ENCODE assay signal across 9 cellular contexts in the genomic region with DNA sequence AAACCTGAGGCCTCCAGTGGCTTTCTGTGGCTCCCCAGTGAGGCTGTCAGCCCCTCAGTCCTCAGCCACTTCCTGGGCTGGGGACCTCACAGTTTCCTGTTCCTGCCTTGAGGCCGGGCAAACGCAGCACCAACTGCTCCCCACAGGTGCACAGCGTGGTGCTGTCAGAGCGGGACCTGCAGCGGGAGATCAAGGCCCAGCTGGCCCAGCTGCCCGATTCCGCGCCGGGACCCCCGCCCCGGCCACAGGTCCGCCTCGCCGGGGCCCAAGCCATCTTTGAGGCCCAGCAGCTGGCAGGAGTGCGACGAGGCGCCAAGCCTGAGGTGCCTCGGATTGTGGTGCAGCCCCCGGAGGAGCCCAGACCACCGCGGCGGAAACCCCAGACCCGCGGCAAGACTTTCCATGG. TPM values are rescaled to one million over a fixed set of nuclear protein-coding genes. Genes with fewer than 3 reads are reported as not detected.
DNase-seq lines count a peak whose midpoint lies in the region; ATAC-seq, FAIRE-seq and TF ChIP-seq lines count a peak whose summit lies in the region.
"Had no signal": no experiment of that assay in that cellular context is flagged by ENCODE, and none has a peak within 500 bp of the region (broad histone marks: within the 10 kb centered on the region; RNA-seq: fewer than 3 reads in every experiment).

No MANE protein-coding gene starts in this region.

- H2AFZ ChIP-seq in GM12878 (ENCODE audit: control insufficient read depth, low read depth, low read length) (peak overlapping the region; percentile 26; the same call in 1 of the 2 replicates), mammary epithelial cell (ENCODE audit: low read depth, low read length) (no peak overlapping the region)

- H3K4me2 ChIP-seq in GM12878 (ENCODE audit: control insufficient read depth, insufficient read depth) (peak overlapping the region; percentile 93), mammary epithelial cell (ENCODE audit: insufficient read depth, low read depth, low read length) (no peak overlapping the region)

- H3K4me3 ChIP-seq in Peyer's patch (peak overlapping the region; percentile 10 to 39 (median 32)), GM12878 (peak overlapping the region; percentile 48; the same call in 1 of the 2 replicates), foreskin fibroblast (ENCODE audit: low read depth in 1 of 2, low read length in 2 of 2) (no peak overlapping the region), mammary epithelial cell (replicated peaks in 1 of 3; ENCODE audit: insufficient read depth in 1 of 3, low read depth in 2 of 3, low read length in 3 of 3) (no peak overlapping the region)
- H3K4me3 ChIP-seq: thyroid gland had no signal

- RAD21 ChIA-PET in GM12878 (lab: Charles Lee; ENCODE audit: unreplicated experiment): interaction anchor here (0.7 to 2.6 kb wide), 4 partner anchors 28 to 76 kb away, joined by 3 to 18 read pairs (median 3); a partner anchor contains a TSS

- DNase-seq in Peyer's patch (peak in 2 of 3 donors; percentile 93 to 94), GM12878 (ENCODE audit: low read depth, low spot score) (no peak), D341Med (ENCODE audit: low spot score) (no peak), foreskin fibroblast (no peak), mammary epithelial cell (no peak), NCI-H1436 (lab: John Stamatoyannopoulos, UW) (no peak)
- DNase-seq in stimulated activated naive CD8-positive, alpha-beta T cell treated with anti-CD3 and anti-CD28 coated beads, Interleukin-15, amount 100 ng/mL, for 72 hours: peak; percentile 78 to 87

- TF ChIP-seq EP300 in GM12878 (IDR thresholded peaks at IDR 0.05; ENCODE audit: borderline replicate concordance in 1 of 2, control insufficient read depth in 1 of 2, low read depth in 2 of 2, low read length in 2 of 2): no peak; a peak in 1 of 4 replicates

- no peak for TF ChIP-seq CTCF in Peyer's patch (IDR thresholded peaks at IDR 0.05)
- no peak for TF ChIP-seq CTCF in GM12878 (IDR thresholded peaks at IDR 0.05 in 2 of 3, conservative IDR thresholded peaks at IDR 0.05 in 1 of 3; ENCODE audit: control insufficient read depth in 2 of 3, extremely low read depth in 1 of 3, insufficient read depth in 1 of 3, low read depth in 3 of 3, low read length in 3 of 3)
- no peak for TF ChIP-seq CTCF in foreskin fibroblast (IDR thresholded peaks at IDR 0.05; ENCODE audit: low read depth, low read length)
- no peak for TF ChIP-seq CTCF in mammary epithelial cell (conservative IDR thresholded peaks at IDR 0.05 in 1 of 2, IDR thresholded peaks at IDR 0.05 in 1 of 2; ENCODE audit: extremely low read depth in 1 of 2, insufficient read depth in 1 of 2, low read depth in 1 of 2, low read length in 2 of 2)

- TF ChIP-seq POLR2A in Peyer's patch (IDR thresholded peaks at IDR 0.05) (no peak), GM12878 (IDR thresholded peaks at IDR 0.05; ENCODE audit: low read depth, low read length) (peak; percentile 83)

- BruUV-seq in GM12878 (replicated peaks; lab: Mats Ljungman, UMichigan) (no TSS peak), mammary epithelial cell (replicated peaks; lab: Mats Ljungman, UMichigan) (no TSS peak)

- H3K4me1 ChIP-seq in Peyer's patch (peaks cover 0 to 61% (median 40%) of the 10 kb centered on the region in 4 donors), GM12878 (ENCODE audit: control insufficient read depth, insufficient read depth, low read length) (peaks cover 61% of the 10 kb centered on the region), mammary epithelial cell (ENCODE audit: insufficient read depth, low read length) (peaks cover 6% of the 10 kb centered on the region)

- H3K36me3 ChIP-seq in Peyer's patch (no peaks in the 10 kb centered on the region), GM12878 (ENCODE audit: control insufficient read depth in 2 of 2, insufficient read depth in 2 of 2, low read length in 1 of 2) (no peaks in the 10 kb centered on the region), mammary epithelial cell (ENCODE audit: insufficient read depth, low read length) (no peaks in the 10 kb centered on the region)
- H3K36me3 ChIP-seq: thyroid gland had no signal

- in situ Hi-C loops in GM12878 (cut with MboI): no loop called here
- in situ Hi-C loops in mammary epithelial cell (cut with MboI; ENCODE audit: low sequenced_read_pairs in 2 of 2): no loop called here

- H3K27ac ChIP-seq in Peyer's patch: peak overlapping the region; percentile 68 to 91 (median 82)
- peak overlapping the region; percentile 84 for H3K27ac ChIP-seq in GM12878 (ENCODE audit: control insufficient read depth, insufficient read depth)
- no peak overlapping the region for H3K27ac ChIP-seq in mammary epithelial cell (ENCODE audit: insufficient read depth, low read depth, low read length)
- H3K27ac ChIP-seq: thyroid gland had no signal

- H3K9me3 ChIP-seq in Peyer's patch (no peaks in the 10 kb centered on the region), GM12878 (replicated peaks; ENCODE audit: control insufficient read depth, insufficient read depth, low read length) (no peaks in the 10 kb centered on the region), mammary epithelial cell (replicated peaks; ENCODE audit: insufficient read depth, low read length) (no peaks in the 10 kb centered on the region)
- H3K9me3 ChIP-seq: thyroid gland had no signal

- H3K27me3 Mint-ChIP-seq in stimulated activated naive CD8-positive, alpha-beta T cell treated with anti-CD3 and anti-CD28 coated beads, Interleukin-15, amount 100 ng/mL, for 72 hours: no peaks in the 10 kb centered on the region

- WGBS in GM12878 (ENCODE audit: insufficient coverage, insufficient replicate concordance, low lambda C conversion rate, missing lambda C conversion rate): 2% methylated on average over 23 of the region's 24 CpGs
- WGBS in mammary epithelial cell (ENCODE audit: low coverage, missing lambda C conversion rate): 98% methylated on average over 8 of the region's 24 CpGs

- H3K27ac Mint-ChIP-seq in stimulated activated naive CD8-positive, alpha-beta T cell treated with anti-CD3 and anti-CD28 coated beads, Interleukin-15, amount 100 ng/mL, for 72 hours: peak overlapping the region in 1 of 2 donors; percentile 84

- peaks cover 90% of the 10 kb centered on the region for H3K4me1 Mint-ChIP-seq in stimulated activated naive CD8-positive, alpha-beta T cell treated with anti-CD3 and anti-CD28 coated beads, Interleukin-15, amount 100 ng/mL, for 72 hours

- CTCF ChIA-PET in GM12878 (lab: Yijun Ruan, JAX) (interaction anchor here (0.6 to 1.6 kb wide), 5 partner anchors 8 to 30 kb away, joined by 3 to 6 read pairs (median 3); no protein-coding TSS in a partner anchor), mammary epithelial cell (lab: Charles Lee; ENCODE audit: low non-redundant PET) (no interaction called here)

- H3K79me2 ChIP-seq in GM12878 (ENCODE audit: control insufficient read depth, insufficient read depth, low read length) (peaks cover 18% of the 10 kb centered on the region), mammary epithelial cell (ENCODE audit: insufficient read depth, low read length) (no peaks in the 10 kb centered on the region)

- intact Hi-C loops in GM12878 (cut with micrococcal nuclease; ENCODE audit: unreplicated experiment): no loop called here
- intact Hi-C loops in mammary epithelial cell (cut with micrococcal nuclease): no loop called here

- ATAC-seq in GM19397 (IDR thresholded peaks at IDR 0.05; ENCODE audit: unreplicated experiment) (peak; percentile 59), GM12878 (peak; percentile 77)
- peak; percentile 83 for ATAC-seq in stimulated activated naive CD8-positive, alpha-beta T cell treated with anti-CD3 and anti-CD28 coated beads, Interleukin-15, amount 100 ng/mL, for 72 hours

- POLR2A ChIA-PET in GM12878 (lab: Charles Lee): interaction anchor here (0.6 to 3.0 kb wide), 7 partner anchors 9 to 76 kb away, joined by 4 to 12 read pairs (median 6); a partner anchor contains a TSS

- no peaks in the 10 kb centered on the region for H3K9me3 Mint-ChIP-seq in stimulated activated naive CD8-positive, alpha-beta T cell treated with anti-CD3 and anti-CD28 coated beads, Interleukin-15, amount 100 ng/mL, for 72 hours

- peak overlapping the region; percentile 95 to 98 for H3K4me3 Mint-ChIP-seq in stimulated activated naive CD8-positive, alpha-beta T cell treated with anti-CD3 and anti-CD28 coated beads, Interleukin-15, amount 100 ng/mL, for 72 hours

- TF ChIP-seq RAD21 in GM12878 (IDR thresholded peaks at IDR 0.05; ENCODE audit: insufficient read depth, low read depth, low read length): no peak

- dilution Hi-C loops in mammary epithelial cell (cut with HindIII; ENCODE audit: low sequenced_read_pairs): no loop called here

- H3K27me3 ChIP-seq in Peyer's patch (no peaks in the 10 kb centered on the region), GM12878 (replicated peaks in 1 of 2; ENCODE audit: control insufficient read depth in 2 of 2, insufficient read depth in 2 of 2, low read length in 1 of 2) (no peaks in the 10 kb centered on the region), mammary epithelial cell (ENCODE audit: insufficient read depth, low read length) (no peaks in the 10 kb centered on the region)
- H3K27me3 ChIP-seq: thyroid gland had no signal

- SMC1A ChIA-PET in GM12878 (lab: Charles Lee; ENCODE audit: uncharacterized antibody, unreplicated experiment): interaction anchor here (1.3 to 3.1 kb wide), 2 partner anchors 28 to 60 kb away, joined by 3 to 11 read pairs; a partner anchor contains a TSS

- H4K20me1 ChIP-seq in GM12878 (ENCODE audit: control insufficient read depth, insufficient read depth) (no peaks in the 10 kb centered on the region), mammary epithelial cell (ENCODE audit: insufficient read depth, low read length) (no peaks in the 10 kb centered on the region)

- H3K9ac ChIP-seq in GM12878 (ENCODE audit: control insufficient read depth, insufficient read depth, low read length) (peak overlapping the region; percentile 77), mammary epithelial cell (ENCODE audit: insufficient read depth, low read length) (no peak overlapping the region)

- FAIRE-seq in GM12878 (lab: Jason Lieb, UNC): peak; percentile 92

RNA-seq across cellular contexts. Expression of a gene that starts 5.4 kb away (rescaled TPM):
- total RNA-seq in Peyer's patch (10 to 100 TPM in 2 of 4 donors, 1 to 10 TPM in 2; 5.6 to 53.6 (median 9.3) TPM), GM12878 (2014; rRNA removed) (52.0 and 60.0 TPM in 2 replicates), GM12878 (2014; rRNA removed; fragmentation: Illumina TruSeq; extraction: Trizol) (18.4 and 19.5 TPM in 2 replicates), GM12878 (2021) (77.4 and 80.7 TPM in 2 replicates), mammary epithelial cell (under 1 TPM in 1 of 2 donors, not detected in 1; 0.17 TPM)
- total RNA-seq in GM12878 (2013; cell fraction: nucleolus; rRNA removed): 59.5 and 60.3 TPM in 2 replicates
- 12.8 TPM for polyA plus RNA-seq in GM12878 (2011; ENCODE audit: low read depth)
- polyA plus RNA-seq in GM12878 (2011; rRNA removed) (9.6 and 15.4 TPM in 2 replicates), GM12878 (2014; fragmentation: Illumina TruSeq; extraction: Trizol) (3.4 and 13.5 TPM in 2 replicates), GM12878 (2014; fragmentation: Nextera tagmentation; extraction: Ambion mirVana) (1 to 10 TPM; 1.1 to 6.6 TPM), GM12878 (2014; rRNA removed) (83.4 and 85.3 TPM in 2 replicates), GM12878 (2016; fragmentation: Nextera tagmentation; extraction: Ambion mirVana) (10 to 100 TPM; 61.8 to 73.3 TPM), mammary epithelial cell (not detected)
- polyA plus RNA-seq in GM12878 (2011; cell fraction: cytosol; rRNA removed): 27.2 and 41.2 TPM in 2 replicates
- 200 and 210 TPM in 2 replicates for polyA plus RNA-seq in GM12878 (2011; cell fraction: nucleus; rRNA removed)
- 48.1 and 51.7 TPM in 2 replicates for polyA plus RNA-seq in GM12878 (2012)
- polyA minus RNA-seq in GM12878 (2011; rRNA and poly(A)+ RNA removed): 8.1 and 20.2 TPM in 2 replicates
- polyA minus RNA-seq in GM12878 (2011; cell fraction: cytosol; rRNA and poly(A)+ RNA removed): 9.6 and 12.3 TPM in 2 replicates
- 26.1 and 33.3 TPM in 2 replicates for polyA minus RNA-seq in GM12878 (2011; cell fraction: nucleus; rRNA and poly(A)+ RNA removed)
- polyA minus RNA-seq in mammary epithelial cell: not detected

RNA-seq across cellular contexts. Expression of a gene that starts 6.2 kb away (rescaled TPM):
- total RNA-seq in Peyer's patch (1 to 10 TPM in 1 of 4 donors, under 1 TPM in 2, not detected in 1; 0.54 to 1.2 (median 0.83) TPM), GM12878 (2014; rRNA removed) (0.11 TPM in 2 replicates), GM12878 (2014; rRNA removed; fragmentation: Illumina TruSeq; extraction: Trizol) (0.04 TPM in 1 of 2 replicates, not detected in the other), GM12878 (2021) (0.10 and 0.19 TPM in 2 replicates), mammary epithelial cell (under 1 TPM; 0.12 to 0.33 TPM)
- 0.15 and 0.22 TPM in 2 replicates for total RNA-seq in GM12878 (2013; cell fraction: nucleolus; rRNA removed)
- 0.18 TPM for polyA plus RNA-seq in GM12878 (2011; ENCODE audit: low read depth)
- polyA plus RNA-seq in GM12878 (2011; rRNA removed) (not detected in 2 replicates), GM12878 (2014; fragmentation: Illumina TruSeq; extraction: Trizol) (0.10 TPM in 1 of 2 replicates, not detected in the other), GM12878 (2014; fragmentation: Nextera tagmentation; extraction: Ambion mirVana) (under 1 TPM in 1 of 2 experiments, not detected in 1; 0.02 TPM), GM12878 (2014; rRNA removed) (0.14 and 0.25 TPM in 2 replicates), GM12878 (2016; fragmentation: Nextera tagmentation; extraction: Ambion mirVana) (under 1 TPM in 1 of 2 experiments, not detected in 1; 0.09 TPM), mammary epithelial cell (0.03 TPM)
- 0.01 TPM in 1 of 2 replicates, not detected in the other for polyA plus RNA-seq in GM12878 (2011; cell fraction: cytosol; rRNA removed)
- polyA plus RNA-seq in GM12878 (2011; cell fraction: nucleus; rRNA removed): 0.07 and 0.13 TPM in 2 replicates
- polyA plus RNA-seq in GM12878 (2012): 0.27 and 0.31 TPM in 2 replicates
- polyA minus RNA-seq in GM12878 (2011; rRNA and poly(A)+ RNA removed): not detected in 2 replicates
- polyA minus RNA-seq in GM12878 (2011; cell fraction: cytosol; rRNA and poly(A)+ RNA removed): not detected in 2 replicates
- polyA minus RNA-seq in GM12878 (2011; cell fraction: nucleus; rRNA and poly(A)+ RNA removed): 0.12 TPM in 1 of 2 replicates, not detected in the other
- polyA minus RNA-seq in mammary epithelial cell: not detected

RNA-seq across cellular contexts. Expression of a gene that starts 7.6 kb away (rescaled TPM):
- 100 to 1,000 TPM; 156 to 213 (median 177) TPM for total RNA-seq in Peyer's patch
- 38.1 and 44.1 TPM in 2 replicates for total RNA-seq in GM12878 (2013; cell fraction: nucleolus; rRNA removed)
- 342 and 371 TPM in 2 replicates for total RNA-seq in GM12878 (2014; rRNA removed)
- 170 and 176 TPM in 2 replicates for total RNA-seq in GM12878 (2014; rRNA removed; fragmentation: Illumina TruSeq; extraction: Trizol)
- total RNA-seq in GM12878 (2021): 265 and 269 TPM in 2 replicates
- polyA plus RNA-seq in GM12878 (2011; ENCODE audit: low read depth): 75.3 TPM
- 86.0 and 211 TPM in 2 replicates for polyA plus RNA-seq in GM12878 (2011; rRNA removed)
- 440 and 506 TPM in 2 replicates for polyA plus RNA-seq in GM12878 (2011; cell fraction: cytosol; rRNA removed)
- polyA plus RNA-seq in GM12878 (2011; cell fraction: nucleus; rRNA removed): 220 and 242 TPM in 2 replicates
- polyA plus RNA-seq in GM12878 (2012): 174 and 181 TPM in 2 replicates
- 128 and 202 TPM in 2 replicates for polyA plus RNA-seq in GM12878 (2014; fragmentation: Illumina TruSeq; extraction: Trizol)
- polyA plus RNA-seq in GM12878 (2014; fragmentation: Nextera tagmentation; extraction: Ambion mirVana): 10 to 100 TPM; 26.4 to 41.7 TPM
- polyA plus RNA-seq in GM12878 (2014; rRNA removed): 306 and 326 TPM in 2 replicates
- 100 to 1,000 TPM; 417 to 458 TPM for polyA plus RNA-seq in GM12878 (2016; fragmentation: Nextera tagmentation; extraction: Ambion mirVana)
- 121 and 204 TPM in 2 replicates for polyA minus RNA-seq in GM12878 (2011; rRNA and poly(A)+ RNA removed)
- polyA minus RNA-seq in GM12878 (2011; cell fraction: cytosol; rRNA and poly(A)+ RNA removed): 83.8 and 94.6 TPM in 2 replicates
- polyA minus RNA-seq in GM12878 (2011; cell fraction: nucleus; rRNA and poly(A)+ RNA removed): 49.0 and 75.9 TPM in 2 replicates
- total RNA-seq in mammary epithelial cell: 100 to 1,000 TPM; 178 to 182 TPM
- 331 TPM for polyA plus RNA-seq in mammary epithelial cell
- 255 TPM for polyA minus RNA-seq in mammary epithelial cell

RNA-seq across cellular contexts. Expression of a gene that starts 17.5 kb away (rescaled TPM):
- total RNA-seq in Peyer's patch (10 to 100 TPM; 37.0 to 73.4 (median 61.6) TPM), GM12878 (2014; rRNA removed) (21.0 and 21.9 TPM in 2 replicates), GM12878 (2014; rRNA removed; fragmentation: Illumina TruSeq; extraction: Trizol) (8.2 TPM in 2 replicates), GM12878 (2021) (29.5 and 32.7 TPM in 2 replicates), mammary epithelial cell (10 to 100 TPM in 1 of 2 donors, 1 to 10 TPM in 1; 6.5 to 17.2 TPM)
- 30.1 and 32.3 TPM in 2 replicates for total RNA-seq in GM12878 (2013; cell fraction: nucleolus; rRNA removed)
- 12.9 TPM for polyA plus RNA-seq in GM12878 (2011; ENCODE audit: low read depth)
- polyA plus RNA-seq in GM12878 (2011; rRNA removed) (9.6 and 18.6 TPM in 2 replicates), GM12878 (2014; fragmentation: Illumina TruSeq; extraction: Trizol) (5.8 and 15.6 TPM in 2 replicates), GM12878 (2014; fragmentation: Nextera tagmentation; extraction: Ambion mirVana) (1 to 10 TPM; 1.1 to 3.6 TPM), GM12878 (2014; rRNA removed) (36.2 and 37.6 TPM in 2 replicates), GM12878 (2016; fragmentation: Nextera tagmentation; extraction: Ambion mirVana) (10 to 100 TPM; 22.0 to 25.6 TPM), mammary epithelial cell (15.4 TPM)
- 31.8 and 50.4 TPM in 2 replicates for polyA plus RNA-seq in GM12878 (2011; cell fraction: cytosol; rRNA removed)
- polyA plus RNA-seq in GM12878 (2011; cell fraction: nucleus; rRNA removed): 114 and 143 TPM in 2 replicates
- 21.3 and 26.9 TPM in 2 replicates for polyA plus RNA-seq in GM12878 (2012)
- polyA minus RNA-seq in GM12878 (2011; rRNA and poly(A)+ RNA removed): 7.2 and 11.3 TPM in 2 replicates
- 4.8 and 10.5 TPM in 2 replicates for polyA minus RNA-seq in GM12878 (2011; cell fraction: cytosol; rRNA and poly(A)+ RNA removed)
- polyA minus RNA-seq in GM12878 (2011; cell fraction: nucleus; rRNA and poly(A)+ RNA removed): 14.0 and 24.6 TPM in 2 replicates
- polyA minus RNA-seq in mammary epithelial cell: 4.8 TPM

RNA-seq across cellular contexts. Expression of a gene that starts 19.0 kb away (rescaled TPM):
- total RNA-seq in Peyer's patch: 10 to 100 TPM; 58.0 to 88.3 (median 63.5) TPM
- total RNA-seq in GM12878 (2013; cell fraction: nucleolus; rRNA removed): 49.5 and 61.9 TPM in 2 replicates
- total RNA-seq in GM12878 (2014; rRNA removed): 68.4 and 72.5 TPM in 2 replicates
- 36.6 and 41.8 TPM in 2 replicates for total RNA-seq in GM12878 (2014; rRNA removed; fragmentation: Illumina TruSeq; extraction: Trizol)
- total RNA-seq in GM12878 (2021): 68.1 and 70.9 TPM in 2 replicates
- polyA plus RNA-seq in GM12878 (2011; ENCODE audit: low read depth): 17.7 TPM
- 36.8 and 48.7 TPM in 2 replicates for polyA plus RNA-seq in GM12878 (2011; rRNA removed)
- polyA plus RNA-seq in GM12878 (2011; cell fraction: cytosol; rRNA removed): 68.3 and 102 TPM in 2 replicates
- polyA plus RNA-seq in GM12878 (2011; cell fraction: nucleus; rRNA removed): 177 and 183 TPM in 2 replicates
- 39.6 and 41.2 TPM in 2 replicates for polyA plus RNA-seq in GM12878 (2012)
- 15.7 and 41.1 TPM in 2 replicates for polyA plus RNA-seq in GM12878 (2014; fragmentation: Illumina TruSeq; extraction: Trizol)
- 1 to 10 TPM in 1 of 2 experiments, under 1 TPM in 1; 0.39 to 2.3 TPM for polyA plus RNA-seq in GM12878 (2014; fragmentation: Nextera tagmentation; extraction: Ambion mirVana)
- polyA plus RNA-seq in GM12878 (2014; rRNA removed): 88.3 and 99.8 TPM in 2 replicates
- 100 to 1,000 TPM in 1 of 2 experiments, 10 to 100 TPM in 1; 95.4 to 101 TPM for polyA plus RNA-seq in GM12878 (2016; fragmentation: Nextera tagmentation; extraction: Ambion mirVana)
- 58.9 and 82.0 TPM in 2 replicates for polyA minus RNA-seq in GM12878 (2011; rRNA and poly(A)+ RNA removed)
- polyA minus RNA-seq in GM12878 (2011; cell fraction: cytosol; rRNA and poly(A)+ RNA removed): 22.7 and 32.3 TPM in 2 replicates
- polyA minus RNA-seq in GM12878 (2011; cell fraction: nucleus; rRNA and poly(A)+ RNA removed): 51.4 and 86.0 TPM in 2 replicates
- total RNA-seq in mammary epithelial cell: 10 to 100 TPM; 35.7 to 62.3 TPM
- 58.7 TPM for polyA plus RNA-seq in mammary epithelial cell
- polyA minus RNA-seq in mammary epithelial cell: 76.8 TPM

Comparison
In these comparisons a context has a peak if more than half of its experiments do, and no peak if none do; other contexts are left out.
1. DNase-seq: peak in Peyer's patch (2 of 3) and stimulated activated naive CD8-positive, alpha-beta T cell treated with anti-CD3 and anti-CD28 coated beads, Interleukin-15, amount 100 ng/mL, for 72 hours (2 of 2); none in GM12878 (single experiment), D341Med (single experiment), foreskin fibroblast (0 of 2), mammary epithelial cell (single experiment) and NCI-H1436 (single experiment).
2. H3K4me3 ChIP-seq: peak in Peyer's patch (4 of 4) and GM12878 (single experiment); none in foreskin fibroblast (0 of 2) and mammary epithelial cell (0 of 3).
3. RNA of a gene that starts 5.4 kb away (total RNA-seq): 18.4 to 80.7 TPM in GM12878 and 5.6 to 53.6 TPM in Peyer's patch; 0.17 TPM in mammary epithelial cell; every median in the first group is over 4 times any median in the second.
4. Peak in every context shown above with its lines, with median percentiles within 50 percentile points of each other: ATAC-seq.